ENCODE assay signal across 8 cellular contexts in genomic region chr19:44071824-44072542, GRCh38. TPM values are rescaled to one million over a fixed set of nuclear protein-coding genes. Genes with fewer than 3 reads are reported as not detected.
A peak's percentile ranks its signal among the peaks of the same experiment; 100 is the strongest.
DNase-seq lines count a peak whose midpoint lies in the region; ATAC-seq and TF ChIP-seq lines count a peak whose summit lies in the region.

TSS of gene ZNF284 (plus strand) at chr19:44072159. CDS start at chr19:44076390, 4,231 bp downstream.

- DNase-seq in DMS79 (lab: John Stamatoyannopoulos, UW) (peak; percentile 82), SK-N-SH (peak; percentile 86), glomerular visceral epithelial cell (ENCODE audit: extremely low spot score) (peak; percentile 90), occipital lobe (lab: John Stamatoyannopoulos, UW) (peak; percentile 88), testis (peak; percentile 95)

- peak within 1 kb of the TSS; percentile 100 for H2AFZ ChIP-seq in Loucy (ENCODE audit: low read length)
- peak within 1 kb of the TSS; percentile 99 for H2AFZ ChIP-seq in SK-N-SH (ENCODE audit: low read depth)

- H3K4me1 Mint-ChIP-seq in activated naive CD4-positive, alpha-beta T cell treated with anti-CD3 and anti-CD28 coated beads, Interleukin-2, amount 50 U/mL, for 24 hours = peaks cover 33% of the 10 kb centered on the region

- H3K27me3 ChIP-seq in Loucy (ENCODE audit: insufficient read depth, low read length, poor library complexity, severe bottlenecking) (peaks cover 32% of the 10 kb centered on the region), SK-N-SH (ENCODE audit: insufficient read depth) (no peaks in the 10 kb centered on the region), testis (no peaks in the 10 kb centered on the region)

- no peaks in the 10 kb centered on the region for H3K36me3 ChIP-seq in Loucy (ENCODE audit: insufficient read depth, low read length)
- H3K36me3 ChIP-seq in SK-N-SH (replicated peaks in 1 of 2; ENCODE audit: control insufficient read depth in 1 of 2, insufficient read depth in 2 of 2, low read length in 1 of 2) = peaks cover 13 to 20% of the 10 kb centered on the region in 2 experiments
- no peaks in the 10 kb centered on the region for H3K36me3 ChIP-seq in testis (ENCODE audit: low read depth, missing control alignments)

- no peak for TF ChIP-seq POLR2A in testis (IDR thresholded peaks at IDR 0.05)

- CTCF ChIA-PET in SK-N-SH (lab: Yijun Ruan, JAX) = interaction anchor here (0.8 to 1.5 kb wide), 4 partner anchors 14 to 42 kb away, joined by 3 to 5 read pairs (median 4); partner anchors contain the start of gene ZNF225

- H3K9me2 ChIP-seq in Loucy (replicated peaks; ENCODE audit: low read depth, low read length) (no peaks in the 10 kb centered on the region), SK-N-SH (no peaks in the 10 kb centered on the region)

- H3K9me3 Mint-ChIP-seq in activated naive CD4-positive, alpha-beta T cell treated with anti-CD3 and anti-CD28 coated beads, Interleukin-2, amount 50 U/mL, for 24 hours = peaks cover 31% of the 10 kb centered on the region

- no peak for TF ChIP-seq RAD21 in SK-N-SH (IDR thresholded peaks at IDR 0.05; ENCODE audit: low read length)

- no peak for TF ChIP-seq EP300 in SK-N-SH (IDR thresholded peaks at IDR 0.05; ENCODE audit: borderline replicate concordance in 1 of 2, low read depth in 1 of 2, low read length in 1 of 2)

- peak within 1 kb of the TSS; percentile 88 for H3K4me2 ChIP-seq in Loucy (ENCODE audit: low read depth, low read length, poor library complexity, severe bottlenecking)
- H3K4me2 ChIP-seq in SK-N-SH = peak within 1 kb of the TSS; percentile 80

- peak within 1 kb of the TSS; percentile 89 for H3K4me3 ChIP-seq in Loucy (ENCODE audit: low read length, poor library complexity, severe bottlenecking)
- H3K4me3 ChIP-seq in SK-N-SH (ENCODE audit: low read depth in 2 of 2, low read length in 1 of 2) = peak within 1 kb of the TSS; percentile 71 to 85
- H3K4me3 ChIP-seq in testis = peak within 1 kb of the TSS; percentile 59 to 71

- no peaks in the 10 kb centered on the region; the same call in 1 of the 2 replicates for H3K79me2 ChIP-seq in Loucy (ENCODE audit: insufficient read depth, low read length)
- peaks cover 8% of the 10 kb centered on the region; the same call in 1 of the 2 replicates for H3K79me2 ChIP-seq in SK-N-SH (ENCODE audit: insufficient read depth)

- peak; percentile 94 for ATAC-seq in GM21786 (IDR thresholded peaks at IDR 0.05; ENCODE audit: unreplicated experiment)

- peaks cover 13% of the 10 kb centered on the region for H3K4me1 ChIP-seq in Loucy (ENCODE audit: insufficient read depth, low read length, poor library complexity, severe bottlenecking)
- peaks cover 0 to 7% of the 10 kb centered on the region in 2 experiments; a peak in 1 of 4 replicates for H3K4me1 ChIP-seq in SK-N-SH (ENCODE audit: control insufficient read depth in 1 of 2, insufficient read depth in 2 of 2, low read depth in 1 of 2, low read length in 1 of 2)
- H3K4me1 ChIP-seq in testis = no peaks in the 10 kb centered on the region

- H3K9me3 ChIP-seq in Loucy (ENCODE audit: insufficient read depth, low read depth, low read length) = peaks cover 1% of the 10 kb centered on the region; the same call in 1 of the 2 replicates
- H3K9me3 ChIP-seq in SK-N-SH = no peaks in the 10 kb centered on the region
- no peaks in the 10 kb centered on the region for H3K9me3 ChIP-seq in testis

- TF ChIP-seq CTCF in Loucy (conservative IDR thresholded peaks at IDR 0.05; ENCODE audit: low read length) (no peak), SK-N-SH (IDR thresholded peaks at IDR 0.05) (no peak), testis (IDR thresholded peaks at IDR 0.05) (no peak)

- intact Hi-C loops in testis (cut with DNase I; ENCODE audit: low total_unique reads) = no loop called here

- H3K36me3 Mint-ChIP-seq in activated naive CD4-positive, alpha-beta T cell treated with anti-CD3 and anti-CD28 coated beads, Interleukin-2, amount 50 U/mL, for 24 hours = peaks cover 28% of the 10 kb centered on the region

- peak within 1 kb of the TSS; percentile 36 to 81; a peak in 3 of 4 replicates for H3K27ac ChIP-seq in SK-N-SH (ENCODE audit: low read depth in 2 of 2, low read length in 1 of 2)
- peak within 1 kb of the TSS in 1 of 2 donors; percentile 23 for H3K27ac ChIP-seq in testis

- H3F3A ChIP-seq in Loucy (ENCODE audit: low read depth) = no peaks in the 10 kb centered on the region
- no peaks in the 10 kb centered on the region for H3F3A ChIP-seq in SK-N-SH (replicated peaks; ENCODE audit: insufficient read depth)

- H4K20me1 ChIP-seq in Loucy (ENCODE audit: insufficient read depth, low read length, poor library complexity, severe bottlenecking) (no peaks in the 10 kb centered on the region), SK-N-SH (ENCODE audit: insufficient read depth) (no peaks in the 10 kb centered on the region)

- 4% methylated on average over 36 of the region's 40 CpGs for WGBS in SK-N-SH (ENCODE audit: low lambda C conversion rate)
- 0% methylated on average over 27 to 40 of the region's 40 CpGs for WGBS in testis, 2 donors

- H3K4me3 Mint-ChIP-seq in activated naive CD4-positive, alpha-beta T cell treated with anti-CD3 and anti-CD28 coated beads, Interleukin-2, amount 50 U/mL, for 24 hours = peak within 1 kb of the TSS; percentile 94

- peak within 1 kb of the TSS; percentile 87 for H3K27ac Mint-ChIP-seq in activated naive CD4-positive, alpha-beta T cell treated with anti-CD3 and anti-CD28 coated beads, Interleukin-2, amount 50 U/mL, for 24 hours

- POLR2A ChIA-PET in SK-N-SH (lab: Yijun Ruan, JAX) = no interaction called here

- peak within 1 kb of the TSS; percentile 72 for H3K9ac ChIP-seq in Loucy (ENCODE audit: low read depth, low read length, poor library complexity, severe bottlenecking)
- H3K9ac ChIP-seq in SK-N-SH = peak within 1 kb of the TSS; percentile 51

- no peaks in the 10 kb centered on the region for H3K27me3 Mint-ChIP-seq in activated naive CD4-positive, alpha-beta T cell treated with anti-CD3 and anti-CD28 coated beads, Interleukin-2, amount 50 U/mL, for 24 hours

TF ChIP-seq in SK-N-SH, 30 proteins besides CTCF, POLR2A, EP300 and RAD21:
- TF ChIP-seq SMC3 (IDR thresholded peaks at IDR 0.05; ENCODE audit: low read depth, low read length) (no peak), RXRA (IDR thresholded peaks at IDR 0.05; ENCODE audit: borderline replicate concordance, low read depth) (no peak), NFIC (IDR thresholded peaks at IDR 0.05; ENCODE audit: borderline replicate concordance) (no peak), NRF1 (IDR thresholded peaks at IDR 0.05; ENCODE audit: low read depth, low read length) (peak; percentile 3; the same call in 1 of the 2 replicates), USF1 (IDR thresholded peaks at IDR 0.05; ENCODE audit: borderline replicate concordance, low read depth) (no peak), GABPA (IDR thresholded peaks at IDR 0.05; ENCODE audit: low read depth) (peak; percentile 89), SIN3A (IDR thresholded peaks at IDR 0.05; ENCODE audit: borderline replicate concordance, low read depth, low read length) (peak; percentile 38; the same call in 1 of the 2 replicates), ELF1 (IDR thresholded peaks at IDR 0.05) (peak; percentile 93), CHD2 (IDR thresholded peaks at IDR 0.05; ENCODE audit: low read length, partially characterized antibody) (peak; percentile 63), YY1 (IDR thresholded peaks at IDR 0.05; ENCODE audit: low read depth) (peak; percentile 25; the same call in 1 of the 2 replicates), TCF12 (IDR thresholded peaks at IDR 0.05) (no peak; the same call in 1 of the 2 replicates), POLR2AphosphoS5 (IDR thresholded peaks at IDR 0.05; ENCODE audit: low read depth, low read length) (peak; percentile 76), RFX5 (IDR thresholded peaks at IDR 0.05; ENCODE audit: low read length) (no peak), MXI1 (IDR thresholded peaks at IDR 0.05; ENCODE audit: low read depth, low read length) (peak; percentile 51)
- TF ChIP-seq, protein P1, sequence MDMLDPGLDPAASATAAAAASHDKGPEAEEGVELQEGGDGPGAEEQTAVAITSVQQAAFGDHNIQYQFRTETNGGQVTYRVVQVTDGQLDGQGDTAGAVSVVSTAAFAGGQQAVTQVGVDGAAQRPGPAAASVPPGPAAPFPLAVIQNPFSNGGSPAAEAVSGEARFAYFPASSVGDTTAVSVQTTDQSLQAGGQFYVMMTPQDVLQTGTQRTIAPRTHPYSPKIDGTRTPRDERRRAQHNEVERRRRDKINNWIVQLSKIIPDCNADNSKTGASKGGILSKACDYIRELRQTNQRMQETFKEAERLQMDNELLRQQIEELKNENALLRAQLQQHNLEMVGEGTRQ (IDR thresholded peaks at IDR 0.05; ENCODE audit: borderline replicate concordance, low read depth, low read length) = no peak
- TF ChIP-seq, protein P2, sequence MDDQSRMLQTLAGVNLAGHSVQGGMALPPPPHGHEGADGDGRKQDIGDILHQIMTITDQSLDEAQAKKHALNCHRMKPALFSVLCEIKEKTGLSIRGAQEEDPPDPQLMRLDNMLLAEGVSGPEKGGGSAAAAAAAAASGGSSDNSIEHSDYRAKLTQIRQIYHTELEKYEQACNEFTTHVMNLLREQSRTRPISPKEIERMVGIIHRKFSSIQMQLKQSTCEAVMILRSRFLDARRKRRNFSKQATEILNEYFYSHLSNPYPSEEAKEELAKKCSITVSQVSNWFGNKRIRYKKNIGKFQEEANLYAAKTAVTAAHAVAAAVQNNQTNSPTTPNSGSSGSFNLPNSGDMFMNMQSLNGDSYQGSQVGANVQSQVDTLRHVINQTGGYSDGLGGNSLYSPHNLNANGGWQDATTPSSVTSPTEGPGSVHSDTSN (IDR thresholded peaks at IDR 0.05) = peak; percentile 38; the same call in 1 of the 2 replicates
- TF ChIP-seq, protein P3, sequence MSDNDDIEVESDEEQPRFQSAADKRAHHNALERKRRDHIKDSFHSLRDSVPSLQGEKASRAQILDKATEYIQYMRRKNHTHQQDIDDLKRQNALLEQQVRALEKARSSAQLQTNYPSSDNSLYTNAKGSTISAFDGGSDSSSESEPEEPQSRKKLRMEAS (IDR thresholded peaks at IDR 0.05; ENCODE audit: low read depth) = peak; percentile 83

RNA-seq across cellular contexts. Expression of gene ZNF284, which starts in this region (rescaled TPM):
- polyA plus RNA-seq in SK-N-SH (2012; rRNA removed) = 1.4 and 2.2 TPM in 2 replicates
- 1.4 TPM in 2 replicates for polyA plus RNA-seq in SK-N-SH (2012; cell fraction: cytosol; rRNA removed)
- 3.4 and 5.6 TPM in 2 replicates for polyA plus RNA-seq in SK-N-SH (2012; cell fraction: nucleus; rRNA removed)
- total RNA-seq in occipital lobe = 8.3 TPM
- 1 to 10 TPM; 1.0 to 1.5 TPM for total RNA-seq in testis
- 0.96 TPM for polyA plus RNA-seq in testis (ENCODE audit: insufficient read depth, low read depth, low replicate concordance)
